Comparison of ENCODE assay signal across 9 cellular contexts in the genomic region with DNA sequence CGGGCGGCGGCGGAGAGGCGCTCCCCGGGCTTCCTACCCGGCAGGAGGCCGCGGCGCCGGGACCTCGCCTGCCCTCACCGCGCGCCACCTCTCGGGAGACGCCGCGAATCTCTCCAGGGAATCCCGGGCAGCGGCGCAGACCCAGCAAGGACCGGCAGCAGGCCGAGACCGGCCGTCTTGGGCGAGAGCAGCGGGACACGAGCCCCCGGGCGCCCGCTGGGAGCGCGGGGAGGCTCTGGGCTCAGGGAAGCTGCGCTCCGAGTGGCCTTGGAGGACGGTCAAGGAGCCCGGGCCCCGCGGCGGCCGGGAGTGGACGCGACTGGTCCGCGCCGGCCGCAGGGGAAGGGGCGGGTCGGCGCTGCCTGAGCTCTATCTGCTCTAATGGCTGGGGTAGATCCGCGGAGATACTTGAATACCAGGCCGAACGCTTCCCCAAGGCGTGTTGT. TPM values are rescaled to one million over a fixed set of nuclear protein-coding genes. Genes with fewer than 3 reads are reported as not detected.
DNase-seq lines count a peak whose midpoint lies in the region; ATAC-seq, FAIRE-seq and TF ChIP-seq lines count a peak whose summit lies in the region.
"Had no signal": no experiment of that assay in that cellular context is flagged by ENCODE, and none has a peak within 500 bp of the region (broad histone marks: within the 10 kb centered on the region; RNA-seq: fewer than 3 reads in every experiment).

No MANE protein-coding gene starts in this region.

- H3K27ac Mint-ChIP-seq in CD8-positive, alpha-beta T cell = no peak overlapping the region
- H3K27ac Mint-ChIP-seq in neural progenitor cell = no peak overlapping the region

- peak overlapping the region; percentile 71 for H3K4me3 Mint-ChIP-seq in CD8-positive, alpha-beta T cell
- H3K4me3 Mint-ChIP-seq in neural progenitor cell = no peak overlapping the region

- no peak overlapping the region for H3K9ac ChIP-seq in neural progenitor cell

- no peaks in the 10 kb centered on the region for H3K9me3 ChIP-seq in CD8-positive, alpha-beta T cell (ENCODE audit: low read length)
- H3K9me3 ChIP-seq in neural progenitor cell (ENCODE audit: low read depth) = no peaks in the 10 kb centered on the region

- no peak for TF ChIP-seq CTCF in CD8-positive, alpha-beta T cell (IDR thresholded peaks at IDR 0.05)
- TF ChIP-seq CTCF in GM20000 (IDR thresholded peaks at IDR 0.05; ENCODE audit: extremely low read depth, missing control alignments) = no peak
- TF ChIP-seq CTCF in neural progenitor cell (IDR thresholded peaks at IDR 0.05) = no peak

- H3K27me3 ChIP-seq in CD8-positive, alpha-beta T cell (ENCODE audit: insufficient read depth, low read length) = peaks cover 22% of the 10 kb centered on the region
- peaks cover 100% of the 10 kb centered on the region for H3K27me3 ChIP-seq in neural progenitor cell

- peaks cover 48% of the 10 kb centered on the region for H4K20me1 ChIP-seq in neural progenitor cell (ENCODE audit: low read depth)

- ATAC-seq in CD8-positive, alpha-beta T cell = no peak
- ATAC-seq in esophagus mucosa = peak; percentile 15

- intact Hi-C loops in CD8-positive, alpha-beta T cell (cut with DNase I, micrococcal nuclease) = loop anchor here (1.0 to 2.0 kb wide), 2 partner anchors 124 to 592 kb away; no protein-coding TSS in a partner anchor

- H3F3A ChIP-seq in neural progenitor cell (ENCODE audit: low read depth) = no peaks in the 10 kb centered on the region

- TF ChIP-seq POLR2A in GM12891 (IDR thresholded peaks at IDR 0.05; ENCODE audit: low read depth, low read length) = no peak

- no peaks in the 10 kb centered on the region for H3K36me3 Mint-ChIP-seq in CD8-positive, alpha-beta T cell
- H3K36me3 Mint-ChIP-seq in neural progenitor cell = no peaks in the 10 kb centered on the region

- no peaks in the 10 kb centered on the region for H3K79me2 ChIP-seq in neural progenitor cell (ENCODE audit: low read depth)

- H3K4me3 ChIP-seq in CD8-positive, alpha-beta T cell (ENCODE audit: low read depth, low read length) = peak overlapping the region; percentile 53
- peak overlapping the region; percentile 45 for H3K4me3 ChIP-seq in neural progenitor cell

- DNase-seq in CD8-positive, alpha-beta T cell = no peak
- DNase-seq in GM20000 (ENCODE audit: low spot score) (peak; percentile 55), NCI-H526 (lab: John Stamatoyannopoulos, UW) (peak; percentile 71 to 90), neural progenitor cell (ENCODE audit: low spot score) (peak; percentile 71), NCI-H2196 treated with DMSO at 0.1 percent for 48 hours (lab: John Stamatoyannopoulos, UW; ENCODE audit: unreplicated experiment) (no peak), GM12891 (ENCODE audit: insufficient read length, low spot score) (no peak), nucleus accumbens (lab: John Stamatoyannopoulos, UW) (no peak)

- H3K4me1 ChIP-seq in CD8-positive, alpha-beta T cell (ENCODE audit: insufficient read depth, low read length) = peaks cover 7% of the 10 kb centered on the region
- no peaks in the 10 kb centered on the region for H3K4me1 ChIP-seq in neural progenitor cell

- H2AFZ ChIP-seq in neural progenitor cell (replicated peaks) = peak overlapping the region; percentile 47

- no peaks in the 10 kb centered on the region for H3K36me3 ChIP-seq in CD8-positive, alpha-beta T cell (ENCODE audit: insufficient read depth, low read length)
- no peaks in the 10 kb centered on the region for H3K36me3 ChIP-seq in neural progenitor cell

- no peak overlapping the region for H3K27ac ChIP-seq in CD8-positive, alpha-beta T cell (ENCODE audit: low read depth, low read length)
- no peak overlapping the region for H3K27ac ChIP-seq in neural progenitor cell

- H3K4me2 ChIP-seq in neural progenitor cell = peak overlapping the region; percentile 75

- no peak for FAIRE-seq in GM12891 (lab: Jason Lieb, UNC)

- POLR2A ChIA-PET in CD8-positive, alpha-beta T cell (lab: Charles Lee) = no interaction called here

- no peaks in the 10 kb centered on the region for H3K9me3 Mint-ChIP-seq in CD8-positive, alpha-beta T cell
- H3K9me3 Mint-ChIP-seq in neural progenitor cell = no peaks in the 10 kb centered on the region

- CTCF ChIA-PET in CD8-positive, alpha-beta T cell (lab: Charles Lee) = interaction anchor here (0.7 to 2.6 kb wide), 13 partner anchors 9 to 611 kb away, joined by 3 to 14 read pairs (median 4); no protein-coding TSS in a partner anchor

- peaks cover 17% of the 10 kb centered on the region for H3K4me1 Mint-ChIP-seq in CD8-positive, alpha-beta T cell (ENCODE audit: low read depth)
- no peaks in the 10 kb centered on the region for H3K4me1 Mint-ChIP-seq in neural progenitor cell

- H3K27me3 Mint-ChIP-seq in CD8-positive, alpha-beta T cell (ENCODE audit: low read depth) = peaks cover 70% of the 10 kb centered on the region
- H3K27me3 Mint-ChIP-seq in neural progenitor cell (ENCODE audit: insufficient read depth, low read depth) = peaks cover 77% of the 10 kb centered on the region

TF ChIP-seq in GM12891, 5 proteins besides CTCF, POLR2A, EP300 and RAD21:
- no peak for TF ChIP-seq POU2F2 (IDR thresholded peaks at IDR 0.05; ENCODE audit: low read depth, low read length)
- TF ChIP-seq SPI1 (IDR thresholded peaks at IDR 0.05; ENCODE audit: low read depth, low read length) = no peak
- no peak for TF ChIP-seq TAF1 (IDR thresholded peaks at IDR 0.05; ENCODE audit: low read depth, low read length)
- TF ChIP-seq POLR2AphosphoS5 (IDR thresholded peaks at IDR 0.05; ENCODE audit: low read depth, low read length) = no peak
- no peak for TF ChIP-seq PAX5 (IDR thresholded peaks at IDR 0.05; ENCODE audit: insufficient read depth, low read length, severe bottlenecking)

RNA-seq across cellular contexts. Expression of a gene that starts 14.7 kb away (rescaled TPM):
- not detected for total RNA-seq in CD8-positive, alpha-beta T cell
- not detected for total RNA-seq in esophagus mucosa
- not detected in 2 replicates for total RNA-seq in neural progenitor cell (ENCODE audit: low replicate concordance)
- polyA plus RNA-seq in GM12891 (2012; ENCODE audit: low read depth, missing spikeins) = not detected
- total RNA-seq: myocyte had no signal

RNA-seq across cellular contexts. Expression of a gene that starts 34.1 kb away (rescaled TPM):
- total RNA-seq in CD8-positive, alpha-beta T cell = not detected
- not detected for total RNA-seq in esophagus mucosa
- total RNA-seq in neural progenitor cell (ENCODE audit: low replicate concordance) = not detected in 2 replicates
- polyA plus RNA-seq in GM12891 (2012; ENCODE audit: low read depth, missing spikeins) = not detected
- total RNA-seq: myocyte had no signal

RNA-seq across cellular contexts. Expression of a gene that starts 34.6 kb away (rescaled TPM):
- not detected for total RNA-seq in CD8-positive, alpha-beta T cell
- total RNA-seq in esophagus mucosa (not detected), neural progenitor cell (ENCODE audit: low replicate concordance) (not detected in 2 replicates)
- polyA plus RNA-seq in GM12891 (2012; ENCODE audit: low read depth, missing spikeins) = not detected
- total RNA-seq: myocyte had no signal

Comparison
In these comparisons a context has a peak if more than half of its experiments do, and no peak if none do; other contexts are left out.
1. DNase-seq: peak in GM20000 (single experiment), NCI-H526 (2 of 2) and neural progenitor cell (single experiment); none in CD8-positive, alpha-beta T cell (0 of 7), NCI-H2196 treated with DMSO at 0.1 percent for 48 hours (single experiment), GM12891 (single experiment) and nucleus accumbens (0 of 56).